Comparison of ENCODE assay signal across 8 cellular contexts in the genomic region with DNA sequence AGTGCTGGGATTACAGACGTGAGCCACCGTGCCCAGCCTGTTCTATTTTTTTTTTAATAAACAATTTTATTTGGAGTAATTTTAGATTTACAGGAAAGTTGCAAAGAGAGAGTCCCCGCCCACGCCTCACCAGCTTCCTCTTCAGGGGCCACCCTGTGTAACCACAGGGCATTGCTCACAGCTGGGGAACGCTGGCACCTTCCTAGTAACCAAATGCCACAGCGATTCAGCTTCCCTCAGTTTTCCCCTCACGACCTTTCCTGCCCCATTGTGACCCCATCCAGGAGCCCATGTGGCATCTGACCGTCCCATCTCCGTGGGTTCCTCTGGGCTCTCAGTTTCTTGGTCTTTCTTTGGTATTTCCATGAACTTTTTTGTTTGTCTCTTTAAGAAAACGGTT.
A peak's percentile ranks its signal among the peaks of the same experiment; 100 is the strongest.
DNase-seq lines count a peak whose midpoint lies in the region; ATAC-seq and TF ChIP-seq lines count a peak whose summit lies in the region.

No MANE protein-coding gene starts in this region.

- ATAC-seq in Right ventricle myocardium inferior: peak; percentile 35
- ATAC-seq in activated CD8-positive, alpha-beta T cell treated with anti-CD3 and anti-CD28 coated beads, Interleukin-2, amount 10 ng/mL, durations not matched to agents 7 days and 5 days: no peak
- ATAC-seq in HG03095 (IDR thresholded peaks at IDR 0.05; ENCODE audit: unreplicated experiment): no peak

- TF ChIP-seq CTCF in right atrium auricular region (IDR thresholded peaks at IDR 0.05) (no peak), fibroblast of pulmonary artery (IDR thresholded peaks at IDR 0.05; ENCODE audit: low read length, missing control alignments) (no peak)

- peak overlapping the region in 1 of 2 donors; percentile 1 for H3K27ac ChIP-seq in right atrium auricular region

- no peak overlapping the region for H3K4me3 ChIP-seq in right atrium auricular region
- no peak overlapping the region for H3K4me3 ChIP-seq in fibroblast of pulmonary artery (replicated peaks; ENCODE audit: low read depth, low read length)

- DNase-seq in Right ventricle myocardium inferior (ENCODE audit: missing footprints) (peak; percentile 93), right atrium auricular region (ENCODE audit: low spot score) (no peak), fibroblast of pulmonary artery (ENCODE audit: low read depth) (peak; percentile 58), cortex of kidney (lab: John Stamatoyannopoulos, UW) (no peak), NCI-H226 (no peak)
- peak; percentile 64 for DNase-seq in activated CD8-positive, alpha-beta T cell treated with anti-CD3 and anti-CD28 coated beads, Interleukin-2, amount 10 ng/mL, durations not matched to agents 7 days and 5 days
- DNase-seq in stimulated activated CD4-positive, alpha-beta T cell treated with anti-CD3 and anti-CD28 coated beads, Interleukin-4, amount 100 ng/mL, for 48 hours (ENCODE audit: low read depth in 2 of 2): peak; percentile 65 to 72

- intact Hi-C loops in Right ventricle myocardium inferior (cut with DNase I): loop anchor here (10.0 kb wide), 1 partner anchor 454 kb away; a partner anchor contains a TSS

- H3K27me3 ChIP-seq in right atrium auricular region: no peaks in the 10 kb centered on the region

- H3K36me3 Mint-ChIP-seq in activated CD8-positive, alpha-beta T cell treated with anti-CD3 and anti-CD28 coated beads, Interleukin-2, amount 10 ng/mL, durations not matched to agents 7 days and 5 days (ENCODE audit: low read depth): peaks cover 8% of the 10 kb centered on the region

- H3K4me1 ChIP-seq in right atrium auricular region: peaks cover 0 to 22% of the 10 kb centered on the region in 2 donors

- CTCF ChIA-PET in activated CD8-positive, alpha-beta T cell treated with anti-CD3 and anti-CD28 coated beads, Interleukin-2, amount 10 ng/mL, durations not matched to agents 7 days and 5 days (lab: Charles Lee): interaction anchor here (0.8 to 8.4 kb wide), 7 partner anchors 9 to 155 kb away, joined by 4 to 98 read pairs (median 5); a partner anchor contains a TSS

- H3K9me3 Mint-ChIP-seq in activated CD8-positive, alpha-beta T cell treated with anti-CD3 and anti-CD28 coated beads, Interleukin-2, amount 10 ng/mL, durations not matched to agents 7 days and 5 days (ENCODE audit: insufficient read depth): no peaks in the 10 kb centered on the region

- POLR2A ChIA-PET in activated CD8-positive, alpha-beta T cell treated with anti-CD3 and anti-CD28 coated beads, Interleukin-2, amount 10 ng/mL, durations not matched to agents 7 days and 5 days (lab: Charles Lee): interaction anchor here (1.1 to 8.7 kb wide), 2 partner anchors 57 to 142 kb away, joined by 3 to 143 read pairs; a partner anchor contains a TSS

- H3K36me3 ChIP-seq in right atrium auricular region: no peaks in the 10 kb centered on the region

- peak overlapping the region; percentile 12 for H3K4me3 Mint-ChIP-seq in activated CD8-positive, alpha-beta T cell treated with anti-CD3 and anti-CD28 coated beads, Interleukin-2, amount 10 ng/mL, durations not matched to agents 7 days and 5 days

- peak overlapping the region; percentile 95 for H3K27ac Mint-ChIP-seq in activated CD8-positive, alpha-beta T cell treated with anti-CD3 and anti-CD28 coated beads, Interleukin-2, amount 10 ng/mL, durations not matched to agents 7 days and 5 days

- peaks cover 73% of the 10 kb centered on the region for H3K4me1 Mint-ChIP-seq in activated CD8-positive, alpha-beta T cell treated with anti-CD3 and anti-CD28 coated beads, Interleukin-2, amount 10 ng/mL, durations not matched to agents 7 days and 5 days (ENCODE audit: low read depth)

- H3K27me3 Mint-ChIP-seq in activated CD8-positive, alpha-beta T cell treated with anti-CD3 and anti-CD28 coated beads, Interleukin-2, amount 10 ng/mL, durations not matched to agents 7 days and 5 days (ENCODE audit: low read depth): no peaks in the 10 kb centered on the region

- no peaks in the 10 kb centered on the region for H3K9me3 ChIP-seq in right atrium auricular region

Comparison
In these comparisons a context has a peak if more than half of its experiments do, and no peak if none do; other contexts are left out.
1. DNase-seq: peak in Right ventricle myocardium inferior (single experiment), activated CD8-positive, alpha-beta T cell treated with anti-CD3 and anti-CD28 coated beads, Interleukin-2, amount 10 ng/mL, durations not matched to agents 7 days and 5 days (single experiment), fibroblast of pulmonary artery (single experiment) and stimulated activated CD4-positive, alpha-beta T cell treated with anti-CD3 and anti-CD28 coated beads, Interleukin-4, amount 100 ng/mL, for 48 hours (2 of 2); none in right atrium auricular region (single experiment), cortex of kidney (single experiment) and NCI-H226 (single experiment).